8 cellular contexts compared by ENCODE assay signal in genomic region chr9:136944519-136945332, GRCh38. TPM values are rescaled to one million over a fixed set of nuclear protein-coding genes. Genes with fewer than 3 reads are reported as not detected.
DNase-seq lines count a peak whose midpoint lies in the region; ATAC-seq, FAIRE-seq and TF ChIP-seq lines count a peak whose summit lies in the region.

Gene C8G, plus strand, starts transcription at chr9:136945243. Its CDS starts 78 bp downstream, at chr9:136945321.
Gene FBXW5, minus strand, starts transcription at chr9:136944738. Its CDS starts 655 bp downstream, at chr9:136944083.

- H3K4me3 ChIP-seq in GM12865 (ENCODE audit: low read depth, low read length) (peak within 1 kb of the TSS; percentile 94), cardiac muscle cell (peak within 1 kb of the TSS; percentile 77), pancreas (peak within 1 kb of the TSS; percentile 85 to 92 (median 88)), tibial artery (peak within 1 kb of the TSS; percentile 82 to 83)

- H3K27ac ChIP-seq in cardiac muscle cell (peak within 1 kb of the TSS; percentile 85), pancreas (peak within 1 kb of the TSS; percentile 35 to 75 (median 69)), tibial artery (peak within 1 kb of the TSS; percentile 88 to 91)

- TF ChIP-seq CTCF in GM12865 (IDR thresholded peaks at IDR 0.05; ENCODE audit: insufficient read depth, low read depth, low read length, missing control alignments) (peak; percentile 91), cardiac muscle cell (IDR thresholded peaks at IDR 0.05; ENCODE audit: low read depth, low read length) (peak; percentile 90), pancreas (IDR thresholded peaks at IDR 0.05) (peak; percentile 98 to 100 (median 99)), tibial artery (IDR thresholded peaks at IDR 0.05) (peak; percentile 98)

- intact Hi-C loops in pancreas (cut with DNase I) (loop anchor here in 1 of 3 donors (5.0 to 10.0 kb wide), 3 partner anchors 93 to 150 kb away; partner anchors contain the start of genes AJM1, CCDC183, PHPT1 and TMEM141), tibial artery (cut with DNase I; ENCODE audit: low total_unique reads) (loop anchor here (2.0 to 5.0 kb wide), 3 partner anchors 57 to 152 kb away; partner anchors contain the start of genes PHPT1, TMEM141 and TRAF2)

- WGBS in pancreas, 2 donors, result 2 to 4% methylated on average over 44 to 74 of the region's 74 CpGs

- H3K9me3 ChIP-seq in cardiac muscle cell (ENCODE audit: low read depth) (no peaks in the 10 kb centered on the region), pancreas (no peaks in the 10 kb centered on the region), tibial artery (no peaks in the 10 kb centered on the region)

- peaks cover 7% of the 10 kb centered on the region for H3K4me1 ChIP-seq in cardiac muscle cell (ENCODE audit: low read depth)
- peaks cover 0 to 10% (median 0%) of the 10 kb centered on the region in 3 donors for H3K4me1 ChIP-seq in pancreas
- H3K4me1 ChIP-seq in tibial artery, result peaks cover 0 to 58% (median 47%) of the 10 kb centered on the region in 4 donors

- peaks cover 26% of the 10 kb centered on the region for H3K36me3 ChIP-seq in cardiac muscle cell
- H3K36me3 ChIP-seq in pancreas, result peaks cover 7 to 30% (median 25%) of the 10 kb centered on the region in 3 donors
- peaks cover 31 to 41% (median 34%) of the 10 kb centered on the region in 3 donors for H3K36me3 ChIP-seq in tibial artery

- FAIRE-seq in pancreas (lab: Jason Lieb, UNC), result no peak

- ATAC-seq in HG02623 (IDR thresholded peaks at IDR 0.05; ENCODE audit: unreplicated experiment) (peak; percentile 61), pancreas (peak; percentile 87 to 88 (median 87))

- DNase-seq in GM12865 (ENCODE audit: low read depth) (peak; percentile 97), NCI-H1092 treated with DMSO at 0.1 percent for 48 hours (lab: John Stamatoyannopoulos, UW) (peak; percentile 90), SKM-1 treated with dmso at 0.1 percent for 144 hours (lab: John Stamatoyannopoulos, UW; ENCODE audit: unreplicated experiment) (peak; percentile 91), cardiac muscle cell (ENCODE audit: low read depth in 1 of 2, low spot score in 1 of 2) (peak; percentile 96 to 97), pancreas (peak; percentile 92 to 99 (median 97)), tibial artery (peak; percentile 91 to 97)
- peak; percentile 82 for DNase-seq in activated naive CD8-positive, alpha-beta T cell treated with anti-CD3 and anti-CD28 coated beads, Interleukin-2, amount 50 U/mL, for 16 hours (ENCODE audit: low read depth, low spot score)

- H3K27me3 ChIP-seq in cardiac muscle cell, result no peaks in the 10 kb centered on the region
- H3K27me3 ChIP-seq in pancreas, result no peaks in the 10 kb centered on the region
- no peaks in the 10 kb centered on the region for H3K27me3 ChIP-seq in tibial artery

RNA-seq across cellular contexts. Expression of gene C8G, which starts in this region (rescaled TPM):
- total RNA-seq in cardiac muscle cell, result 3.4 and 10.8 TPM in 2 replicates
- polyA plus RNA-seq in cardiac muscle cell, result 1.2 and 4.4 TPM in 2 replicates
- 1 to 10 TPM in 1 of 6 donors, under 1 TPM in 4, not detected in 1; 0.24 to 1.2 (median 0.43) TPM for total RNA-seq in pancreas
- polyA plus RNA-seq in pancreas, result 1 to 10 TPM in 1 of 2 donors, under 1 TPM in 1; 0.84 to 5.0 TPM

RNA-seq across cellular contexts. Expression of gene FBXW5, which starts in this region (rescaled TPM):
- total RNA-seq in cardiac muscle cell (188 and 194 TPM in 2 replicates), pancreas (10 to 100 TPM; 56.2 to 80.2 (median 60.4) TPM)
- polyA plus RNA-seq in cardiac muscle cell (117 and 119 TPM in 2 replicates), pancreas (100 to 1,000 TPM; 112 to 117 TPM)

Comparison
In these comparisons a context has a peak if more than half of its experiments do, and no peak if none do; other contexts are left out.
1. Peak in every context shown above with its lines: DNase-seq, ATAC-seq, H3K4me3 ChIP-seq and H3K27ac ChIP-seq.